24 cellular contexts compared by ENCODE assay signal in genomic region chr6:75975904-75976303, GRCh38.
"Had no signal": no experiment of that assay in that cellular context is flagged by ENCODE, and none has a peak within 500 bp of the region (broad histone marks: within the 10 kb centered on the region; RNA-seq: fewer than 3 reads in every experiment).

No MANE protein-coding gene starts in this region.

- H3K4me1 ChIP-seq: colonic mucosa, esophagus muscularis mucosa, esophagus squamous epithelium, foreskin keratinocyte, gastrocnemius medialis, gastroesophageal sphincter, heart left ventricle, heart right ventricle had no signal

- H3K9me3 Mint-ChIP-seq: dendritic cell treated with granulocyte-macrophage colony-stimulating factor and Interleukin-4, amounts not matched to agents 40 ng/mL and 50 ng/mL, for 4 days; effector memory CD8-positive, alpha-beta T cell; endodermal cell had no signal

- H3K4me3 ChIP-seq: colonic mucosa, coronary artery, dorsolateral prefrontal cortex, esophagus muscularis mucosa, esophagus squamous epithelium, gastrocnemius medialis, gastroesophageal sphincter, heart left ventricle, heart right ventricle had no signal

- H3K27me3 ChIP-seq: colonic mucosa, esophagus muscularis mucosa, esophagus squamous epithelium, foreskin keratinocyte, gastrocnemius medialis, gastroesophageal sphincter, heart left ventricle had no signal

- DNase-seq: colonic mucosa; cortex of kidney; dermis blood vessel endothelial cell; dorsolateral prefrontal cortex; effector CD4-positive, alpha-beta T cell; effector CD8-positive, alpha-beta T cell; effector memory CD4-positive, alpha-beta T cell; effector memory CD8-positive, alpha-beta T cell; endodermal cell; erythroblast; esophagus squamous epithelium; foreskin fibroblast; foreskin keratinocyte; foreskin melanocyte; gastrocnemius medialis; glutamatergic neuron; head of caudate nucleus; heart left ventricle; heart right ventricle had no signal

- H3K27me3 Mint-ChIP-seq: dendritic cell treated with granulocyte-macrophage colony-stimulating factor and Interleukin-4, amounts not matched to agents 40 ng/mL and 50 ng/mL, for 4 days; effector memory CD8-positive, alpha-beta T cell had no signal

- H3K27ac ChIP-seq: colonic mucosa, coronary artery, dorsolateral prefrontal cortex, epithelial cell of prostate, esophagus muscularis mucosa, esophagus squamous epithelium, foreskin keratinocyte, gastrocnemius medialis, gastroesophageal sphincter, heart left ventricle, heart right ventricle had no signal

- H3K36me3 ChIP-seq: colonic mucosa, esophagus muscularis mucosa, esophagus squamous epithelium, gastrocnemius medialis, gastroesophageal sphincter, heart left ventricle, heart right ventricle had no signal

- H3K27ac Mint-ChIP-seq: dendritic cell treated with granulocyte-macrophage colony-stimulating factor and Interleukin-4, amounts not matched to agents 40 ng/mL and 50 ng/mL, for 4 days; effector memory CD8-positive, alpha-beta T cell; endodermal cell had no signal

- H3K4me3 Mint-ChIP-seq: dendritic cell treated with granulocyte-macrophage colony-stimulating factor and Interleukin-4, amounts not matched to agents 40 ng/mL and 50 ng/mL, for 4 days; effector memory CD8-positive, alpha-beta T cell; endodermal cell had no signal

- H3K4me1 Mint-ChIP-seq: endodermal cell had no signal

- H3K9me3 ChIP-seq: colonic mucosa, esophagus muscularis mucosa, esophagus squamous epithelium, gastrocnemius medialis, gastroesophageal sphincter, heart left ventricle, heart right ventricle had no signal
